Comparison of ENCODE assay signal across 8 cellular contexts in the genomic region with DNA sequence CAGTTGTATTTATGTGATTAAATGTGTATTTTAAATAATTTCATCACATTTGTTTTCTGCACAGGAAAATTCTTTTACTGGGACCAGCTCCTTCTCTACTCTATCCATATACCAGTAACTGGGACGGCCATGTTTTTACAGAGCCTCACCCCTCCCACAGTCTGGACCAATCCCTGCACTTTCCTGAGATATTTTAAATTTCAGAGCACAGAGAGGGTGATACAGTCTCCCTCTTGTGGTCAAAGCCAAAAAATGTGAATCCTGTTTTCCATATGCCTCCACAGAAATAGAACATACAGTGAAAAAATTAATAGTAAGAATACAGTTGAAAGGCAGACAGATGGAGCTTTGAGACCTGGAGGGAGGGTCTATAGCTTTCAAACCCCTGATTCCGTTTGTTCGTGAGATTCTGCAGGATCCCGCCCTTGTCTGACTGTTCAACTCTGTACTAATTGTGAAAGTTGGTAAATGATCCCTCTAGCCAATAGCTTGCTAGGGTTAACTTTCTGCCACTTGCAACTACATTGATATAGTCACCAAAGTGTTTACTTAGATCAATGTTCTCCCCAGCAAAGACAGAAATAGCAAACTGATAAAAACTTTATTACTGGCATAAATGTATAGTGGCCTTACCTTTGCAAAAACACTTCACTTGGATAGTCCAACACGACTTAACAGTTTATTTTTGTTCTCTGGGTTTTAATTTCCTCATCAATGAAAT.
DNase-seq lines count a peak whose midpoint lies in the region; ATAC-seq and TF ChIP-seq lines count a peak whose summit lies in the region.
"Had no signal": no experiment of that assay in that cellular context is flagged by ENCODE, and none has a peak within 500 bp of the region (broad histone marks: within the 10 kb centered on the region; RNA-seq: fewer than 3 reads in every experiment).

No MANE protein-coding gene starts in this region.

- no peak overlapping the region for H3K18ac ChIP-seq in neuronal stem cell (ENCODE audit: low read length)

- CTCF ChIA-PET in GM10248 (lab: Yijun Ruan, JAX): interaction anchor here (1.0 to 3.2 kb wide), 2 partner anchors 12 to 18 kb away, joined by 3 to 8 read pairs; no protein-coding TSS in a partner anchor

- H3K4me2 ChIP-seq in neuronal stem cell (ENCODE audit: insufficient read depth, low read length, poor library complexity, severe bottlenecking): no peak overlapping the region

- no peaks in the 10 kb centered on the region for H3K4me1 Mint-ChIP-seq in brain

- POLR2A ChIA-PET in GM10248 (lab: Yijun Ruan, JAX): no interaction called here

- H3K9me3 ChIP-seq in mucosa of descending colon: no peaks in the 10 kb centered on the region
- H3K9me3 ChIP-seq in neuronal stem cell (replicated peaks in 1 of 2; ENCODE audit: control insufficient read depth in 2 of 2, insufficient read depth in 1 of 2, low read depth in 1 of 2, low read length in 2 of 2): no peaks in the 10 kb centered on the region

- no peaks in the 10 kb centered on the region for H3K27me3 ChIP-seq in neuronal stem cell (ENCODE audit: control insufficient read depth in 3 of 3, insufficient read depth in 3 of 3, low read depth in 1 of 3, low read length in 3 of 3)

- H3K27ac ChIP-seq in neuronal stem cell (replicated peaks; ENCODE audit: low read length): no peak overlapping the region

- no peak overlapping the region for H2BK5ac ChIP-seq in neuronal stem cell (ENCODE audit: low read length)

- H3K4me1 ChIP-seq in mucosa of descending colon (ENCODE audit: low read depth) (peaks cover 6% of the 10 kb centered on the region), neuronal stem cell (ENCODE audit: control insufficient read depth in 2 of 2, insufficient read depth in 1 of 2, low read depth in 1 of 2, low read length in 2 of 2) (no peaks in the 10 kb centered on the region)

- H2AK5ac ChIP-seq in neuronal stem cell (ENCODE audit: low read depth, low read length): no peak overlapping the region

- no peaks in the 10 kb centered on the region for H3K79me1 ChIP-seq in neuronal stem cell (ENCODE audit: low read depth, low read length)

- no CpG with 5 or more reads among the region's 5 CpGs for WGBS in neuronal stem cell (ENCODE audit: extremely low coverage in 2 of 2, insufficient read length in 2 of 2, insufficient replicate concordance in 1 of 2), 2 donors

- H3K36me3 ChIP-seq in mucosa of descending colon (ENCODE audit: low read depth) (no peaks in the 10 kb centered on the region), neuronal stem cell (replicated peaks in 1 of 2; ENCODE audit: control insufficient read depth in 2 of 2, insufficient read depth in 2 of 2, low read length in 2 of 2) (no peaks in the 10 kb centered on the region)

- H3K14ac ChIP-seq in neuronal stem cell (ENCODE audit: low read length): no peak overlapping the region

- no peak overlapping the region for H2BK12ac ChIP-seq in neuronal stem cell (ENCODE audit: low read length)

- H4K91ac ChIP-seq in neuronal stem cell (ENCODE audit: low read depth, low read length, poor library complexity): no peak overlapping the region

- H3K36me3 Mint-ChIP-seq in brain: no peaks in the 10 kb centered on the region

- peak; percentile 11 for DNase-seq in GM10248 (ENCODE audit: extremely low spot score)
- peak; percentile 30 for DNase-seq in Jurkat, Clone E6-1 (ENCODE audit: low read depth, low spot score)
- peak in 1 of 3 donors; percentile 43 for DNase-seq in mucosa of descending colon
- no peak for DNase-seq in neuronal stem cell (ENCODE audit: low spot score)

- intact Hi-C loops in mucosa of descending colon (cut with DNase I, micrococcal nuclease): no loop called here

- no peak overlapping the region for H2BK120ac ChIP-seq in neuronal stem cell (ENCODE audit: low read depth, low read length)

- no peak overlapping the region for H3K4me3 ChIP-seq in Jurkat, Clone E6-1 (ENCODE audit: low read length)
- H3K4me3 ChIP-seq in mucosa of descending colon (no peak overlapping the region), neuronal stem cell (ENCODE audit: low read length in 2 of 2) (no peak overlapping the region)

- ATAC-seq in mucosa of descending colon (peak; percentile 89), HG03565 (IDR thresholded peaks at IDR 0.05; ENCODE audit: unreplicated experiment) (no peak), GM21390 (IDR thresholded peaks at IDR 0.05; ENCODE audit: unreplicated experiment) (no peak)

- peak; percentile 25 for TF ChIP-seq CTCF in GM10248 (IDR thresholded peaks at IDR 0.05; ENCODE audit: control extremely low read depth, extremely low read depth, low read depth, missing control alignments)
- peak; percentile 25 to 57 for TF ChIP-seq CTCF in brain (conservative IDR thresholded peaks at IDR 0.05)
- TF ChIP-seq CTCF in mucosa of descending colon (IDR thresholded peaks at IDR 0.05): no peak

- no peak overlapping the region for H3K27ac Mint-ChIP-seq in brain
- H3K27ac Mint-ChIP-seq: T-helper 1 cell treated with Interleukin-12 subunit alpha and Interleukin-12 subunit beta and Interleukin-4 antibody, amounts not matched to agents 30 μg/mL and 1 μg/mL, for 36 hours had no signal

- no peak overlapping the region for H4K8ac ChIP-seq in neuronal stem cell (ENCODE audit: low read depth, low read length)

- no peak overlapping the region for H3K9ac ChIP-seq in neuronal stem cell (ENCODE audit: low read depth, low read length, poor library complexity)

- no peaks in the 10 kb centered on the region for H3K27me3 Mint-ChIP-seq in brain

- H2AFZ ChIP-seq in neuronal stem cell (ENCODE audit: low read length): no peak overlapping the region

- H3K4ac ChIP-seq in neuronal stem cell (ENCODE audit: low read length): no peak overlapping the region

- H3K23ac ChIP-seq in neuronal stem cell (ENCODE audit: low read depth, low read length, poor library complexity): no peak overlapping the region

- no peak overlapping the region for H3K4me3 Mint-ChIP-seq in brain
- H3K4me3 Mint-ChIP-seq: T-helper 1 cell treated with Interleukin-12 subunit alpha and Interleukin-12 subunit beta and Interleukin-4 antibody, amounts not matched to agents 30 μg/mL and 1 μg/mL, for 36 hours had no signal

- peaks cover 0 to 2% (median 0%) of the 10 kb centered on the region in 5 experiments for H3K9me3 Mint-ChIP-seq in brain
- H3K9me3 Mint-ChIP-seq: T-helper 1 cell treated with Interleukin-12 subunit alpha and Interleukin-12 subunit beta and Interleukin-4 antibody, amounts not matched to agents 30 μg/mL and 1 μg/mL, for 36 hours had no signal

- H2BK15ac ChIP-seq in neuronal stem cell (ENCODE audit: low read length): no peak overlapping the region
